In the genomic region with DNA sequence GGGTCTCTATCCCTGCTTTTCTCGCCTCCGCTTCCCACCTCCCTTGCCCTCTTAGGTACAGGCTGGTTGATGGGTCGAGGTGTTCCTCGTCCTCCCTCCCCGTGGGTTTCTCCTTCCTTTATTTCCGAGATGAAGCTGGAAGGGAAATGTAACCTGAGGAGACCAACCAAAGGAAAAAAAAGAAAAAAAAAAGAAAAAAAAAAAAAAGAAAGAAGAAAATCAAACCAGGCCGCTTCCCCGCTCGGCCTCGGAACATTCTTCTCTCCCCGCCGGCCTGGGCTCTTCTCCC, we compare ENCODE assay signal across 6 cellular contexts. TPM values are rescaled to one million over a fixed set of nuclear protein-coding genes. Genes with fewer than 3 reads are reported as not detected.
DNase-seq lines count a peak whose midpoint lies in the region; ATAC-seq and TF ChIP-seq lines count a peak whose summit lies in the region.

No MANE protein-coding gene starts in this region.

- peaks cover 48% of the 10 kb centered on the region for H3K4me1 Mint-ChIP-seq in dendritic cell treated with granulocyte-macrophage colony-stimulating factor and Interleukin-4, amounts not matched to agents 40 ng/mL and 50 ng/mL, for 4 days (ENCODE audit: low read depth)

- 3 to 11% methylated on average over 12 of the region's 12 CpGs for whole genome bisulfite sequencing in sigmoid colon, 2 donors

- TF ChIP-seq POLR2A in sigmoid colon (IDR thresholded peaks at IDR 0.05), result no peak

- TF ChIP-seq EP300 in sigmoid colon (IDR thresholded peaks at IDR 0.05), result peak in 1 of 4 donors; percentile 10

- H3K27ac ChIP-seq in HUES6 (ENCODE audit: low read depth, low read length), result no peak overlapping the region
- H3K27ac ChIP-seq in sigmoid colon, result peak overlapping the region; percentile 91 to 99 (median 98)

- DNase-seq in sigmoid colon, result no peak
- DNase-seq in activated CD4-positive, alpha-beta T cell treated with anti-CD3 and anti-CD28 coated beads, Interleukin-2, amount 50 U/mL, for 1 hour, result no peak
- no peak for DNase-seq in NCI-H2081 treated with DMSO at 0.1 percent for 48 hours (lab: John Stamatoyannopoulos, UW)

- peaks cover 9% of the 10 kb centered on the region for H3K4me1 ChIP-seq in HUES6 (ENCODE audit: control insufficient read depth, insufficient read depth, low read length)
- peaks cover 0 to 46% (median 34%) of the 10 kb centered on the region in 4 donors for H3K4me1 ChIP-seq in sigmoid colon

- H3K27me3 Mint-ChIP-seq in dendritic cell treated with granulocyte-macrophage colony-stimulating factor and Interleukin-4, amounts not matched to agents 40 ng/mL and 50 ng/mL, for 4 days, result peaks cover 55% of the 10 kb centered on the region

- peaks cover 9% of the 10 kb centered on the region for H3K27me3 ChIP-seq in HUES6 (ENCODE audit: control insufficient read depth, insufficient read depth, low read length)
- H3K27me3 ChIP-seq in sigmoid colon, result no peaks in the 10 kb centered on the region

- intact Hi-C loops in dendritic cell treated with granulocyte-macrophage colony-stimulating factor and Interleukin-4, amounts not matched to agents 40 ng/mL and 50 ng/mL, for 4 days (cut with micrococcal nuclease), result loop anchor here (2.0 to 5.0 kb wide), 3 partner anchors 34 to 64 kb away; no protein-coding TSS in a partner anchor
- intact Hi-C loops in sigmoid colon (cut with DNase I), result loop anchor here (1.0 to 5.0 kb wide), 3 partner anchors 65 to 224 kb away; a partner anchor contains a TSS

- H3K9ac ChIP-seq in HUES6 (ENCODE audit: low read length), result no peak overlapping the region

- no peak for ATAC-seq in GM19397 (IDR thresholded peaks at IDR 0.05; ENCODE audit: unreplicated experiment)

- H3K27ac Mint-ChIP-seq in dendritic cell treated with granulocyte-macrophage colony-stimulating factor and Interleukin-4, amounts not matched to agents 40 ng/mL and 50 ng/mL, for 4 days, result peak overlapping the region; percentile 40

- H3K9me3 ChIP-seq in HUES6 (ENCODE audit: control insufficient read depth, insufficient read depth, low read depth, low read length), result no peaks in the 10 kb centered on the region
- no peaks in the 10 kb centered on the region for H3K9me3 ChIP-seq in sigmoid colon

- H3K9me3 Mint-ChIP-seq in dendritic cell treated with granulocyte-macrophage colony-stimulating factor and Interleukin-4, amounts not matched to agents 40 ng/mL and 50 ng/mL, for 4 days, result no peaks in the 10 kb centered on the region

- H3K36me3 ChIP-seq in HUES6 (ENCODE audit: control insufficient read depth, insufficient read depth, low read length) (peaks cover 5% of the 10 kb centered on the region; the same call in 1 of the 2 replicates), sigmoid colon (peaks cover 0 to 16% (median 0%) of the 10 kb centered on the region in 4 donors)

- H3K36me3 Mint-ChIP-seq in dendritic cell treated with granulocyte-macrophage colony-stimulating factor and Interleukin-4, amounts not matched to agents 40 ng/mL and 50 ng/mL, for 4 days (ENCODE audit: low read depth), result no peaks in the 10 kb centered on the region

- H3K4me3 ChIP-seq in HUES6 (ENCODE audit: low read depth, low read length) (peak overlapping the region; percentile 62), sigmoid colon (peak overlapping the region; percentile 69 to 90 (median 80))

- no peak for TF ChIP-seq CTCF in sigmoid colon (IDR thresholded peaks at IDR 0.05)

- peak overlapping the region; percentile 63 for H3K4me3 Mint-ChIP-seq in dendritic cell treated with granulocyte-macrophage colony-stimulating factor and Interleukin-4, amounts not matched to agents 40 ng/mL and 50 ng/mL, for 4 days

RNA-seq across cellular contexts. Expression of a gene that starts 1.7 kb away (rescaled TPM):
- 100 to 1,000 TPM in 1 of 4 donors, 10 to 100 TPM in 3; 29.6 to 120 (median 67.3) TPM for total RNA-seq in sigmoid colon
- 10 to 100 TPM; 10.4 to 45.1 (median 15.6) TPM for polyA plus RNA-seq in sigmoid colon

RNA-seq across cellular contexts. Expression of a gene that starts 26.5 kb away (rescaled TPM):
- total RNA-seq in sigmoid colon, result 10 to 100 TPM in 1 of 4 donors, 1 to 10 TPM in 3; 2.6 to 12.5 (median 3.7) TPM
- polyA plus RNA-seq in sigmoid colon, result 10 to 100 TPM; 28.8 to 66.4 (median 43.5) TPM

RNA-seq across cellular contexts. Expression of a gene that starts 31.4 kb away (rescaled TPM):
- total RNA-seq in sigmoid colon, result 10 to 100 TPM in 3 of 4 donors, 1 to 10 TPM in 1; 8.1 to 36.0 (median 17.7) TPM
- polyA plus RNA-seq in sigmoid colon, result 10 to 100 TPM in 1 of 3 donors, 1 to 10 TPM in 2; 1.4 to 16.5 (median 2.4) TPM

RNA-seq across cellular contexts. Expression of a gene that starts 32.5 kb away (rescaled TPM):
- 10 to 100 TPM in 1 of 4 donors, 1 to 10 TPM in 3; 6.8 to 17.4 (median 7.0) TPM for total RNA-seq in sigmoid colon
- polyA plus RNA-seq in sigmoid colon, result 1 to 10 TPM in 1 of 3 donors, under 1 TPM in 2; 0.60 to 6.5 (median 0.92) TPM

RNA-seq across cellular contexts. Expression of a gene that starts 55.0 kb away (rescaled TPM):
- 1 to 10 TPM; 2.1 to 4.2 (median 2.9) TPM for total RNA-seq in sigmoid colon
- polyA plus RNA-seq in sigmoid colon, result 1 to 10 TPM in 2 of 3 donors, under 1 TPM in 1; 0.60 to 9.8 (median 2.1) TPM
